Comparison of ENCODE assay signal across 19 cellular contexts in genomic region chr15:87620393-87620792, GRCh38.
"Had no signal": no experiment of that assay in that cellular context is flagged by ENCODE, and none has a peak within 500 bp of the region (broad histone marks: within the 10 kb centered on the region; RNA-seq: fewer than 3 reads in every experiment).

No MANE protein-coding gene starts in this region.

- DNase-seq: activated CD4-positive, alpha-beta T cell treated with anti-CD3 and anti-CD28 coated beads for 4 hours; activated CD8-positive, alpha-beta memory T cell treated with anti-CD3 and anti-CD28 coated beads, Interleukin-2, amount 50 U/mL, for 4 hours; activated CD8-positive, alpha-beta T cell treated with anti-CD3 and anti-CD28 coated beads for 36 hours; activated gamma-delta T cell treated with Interleukin-2 at 50 U/mL for 16 hours; activated naive CD4-positive, alpha-beta T cell treated with anti-CD3 and anti-CD28 coated beads, Interleukin-2, amount 10 ng/mL, durations not matched to agents 7 days and 5 days; activated naive CD8-positive, alpha-beta T cell treated with anti-CD3 and anti-CD28 coated beads for 36 hours; activated T-cell treated with anti-CD3 and anti-CD28 coated beads, Interleukin-2, amount 50 U/mL, for 72 hours; NCI-H1105 treated with DMSO at 0.1 percent for 48 hours; NCI-H146; NCI-H187 treated with DMSO at 0.1 percent for 48 hours; NCI-H2081 treated with DMSO at 0.1 percent for 48 hours; NCI-H446; NCI-H524; SIG-M5; T-cell had no signal

- FAIRE-seq: bronchial epithelial cell had no signal

- H3K36me3 Mint-ChIP-seq: activated naive CD4-positive, alpha-beta T cell treated with anti-CD3 and anti-CD28 coated beads, Interleukin-2, amount 10 ng/mL, durations not matched to agents 7 days and 5 days; activated naive CD8-positive, alpha-beta T cell treated with anti-CD3 and anti-CD28 coated beads for 36 hours; T-cell had no signal

- H3K27me3 Mint-ChIP-seq: activated CD8-positive, alpha-beta T cell treated with anti-CD3 and anti-CD28 coated beads for 36 hours; activated naive CD4-positive, alpha-beta T cell treated with anti-CD3 and anti-CD28 coated beads, Interleukin-2, amount 10 ng/mL, durations not matched to agents 7 days and 5 days; activated naive CD8-positive, alpha-beta T cell treated with anti-CD3 and anti-CD28 coated beads for 36 hours; central memory CD8-positive, alpha-beta T cell; T-cell had no signal

- H3K27ac Mint-ChIP-seq: activated CD8-positive, alpha-beta T cell treated with anti-CD3 and anti-CD28 coated beads for 36 hours; activated naive CD4-positive, alpha-beta T cell treated with anti-CD3 and anti-CD28 coated beads, Interleukin-2, amount 10 ng/mL, durations not matched to agents 7 days and 5 days; activated naive CD8-positive, alpha-beta T cell treated with anti-CD3 and anti-CD28 coated beads for 36 hours; activated T-cell treated with anti-CD3 and anti-CD28 coated beads, Interleukin-2, amount 50 U/mL, for 72 hours; activated T-helper 2 cell treated with anti-CD3 and anti-CD28 coated beads, Interferon-gamma antibody, Interleukin-2, Interleukin-4, amounts not matched to agents 10 μg/mL and 5 μg/mL and 100 μg/mL, durations not matched to agents 14 hours and 24 hours and 36 hours; T-cell had no signal

- H3K9me3 Mint-ChIP-seq: activated CD8-positive, alpha-beta T cell treated with anti-CD3 and anti-CD28 coated beads for 36 hours; activated T-helper 2 cell treated with anti-CD3 and anti-CD28 coated beads, Interferon-gamma antibody, Interleukin-2, Interleukin-4, amounts not matched to agents 10 μg/mL and 5 μg/mL and 100 μg/mL, durations not matched to agents 14 hours and 24 hours and 36 hours; central memory CD8-positive, alpha-beta T cell had no signal

- H3K4me1 Mint-ChIP-seq: activated naive CD8-positive, alpha-beta T cell treated with anti-CD3 and anti-CD28 coated beads for 36 hours; central memory CD8-positive, alpha-beta T cell had no signal

- ATAC-seq: activated CD4-positive, CD25-positive, alpha-beta regulatory T cell treated with anti-CD3 and anti-CD28 coated beads, Interleukin-2, amount 50 U/mL, for 24 hours; activated CD8-positive, alpha-beta T cell treated with anti-CD3 and anti-CD28 coated beads for 36 hours; activated T-cell treated with anti-CD3 and anti-CD28 coated beads, Interleukin-2, amount 50 U/mL, for 72 hours; T-cell had no signal

- H3K4me3 Mint-ChIP-seq: activated CD8-positive, alpha-beta T cell treated with anti-CD3 and anti-CD28 coated beads for 36 hours; activated naive CD4-positive, alpha-beta T cell treated with anti-CD3 and anti-CD28 coated beads, Interleukin-2, amount 10 ng/mL, durations not matched to agents 7 days and 5 days; activated naive CD8-positive, alpha-beta T cell treated with anti-CD3 and anti-CD28 coated beads for 36 hours; activated T-cell treated with anti-CD3 and anti-CD28 coated beads, Interleukin-2, amount 50 U/mL, for 72 hours; central memory CD8-positive, alpha-beta T cell; T-cell had no signal
